Comparison of ENCODE assay signal across 10 cellular contexts in genomic region chr14:23308721-23309445, GRCh38. TPM values are rescaled to one million over a fixed set of nuclear protein-coding genes. Genes with fewer than 3 reads are reported as not detected.
DNase-seq lines count a peak whose midpoint lies in the region; ATAC-seq and TF ChIP-seq lines count a peak whose summit lies in the region.
"Had no signal": no experiment of that assay in that cellular context is flagged by ENCODE, and none has a peak within 500 bp of the region (broad histone marks: within the 10 kb centered on the region; RNA-seq: fewer than 3 reads in every experiment).

No MANE protein-coding gene starts in this region.

- H4K8ac ChIP-seq in H9 (replicated peaks; ENCODE audit: insufficient read length, low read depth, low read length) (no peak overlapping the region), neuronal stem cell (ENCODE audit: low read depth, low read length) (no peak overlapping the region)

- H3K18ac ChIP-seq in H9 (ENCODE audit: insufficient read length, low read depth, low read length) (no peak overlapping the region), neuronal stem cell (ENCODE audit: low read length) (no peak overlapping the region)

- H2BK12ac ChIP-seq in H9 (ENCODE audit: insufficient read length, low read depth, low read length) (no peak overlapping the region), neuronal stem cell (ENCODE audit: low read length) (no peak overlapping the region)

- no peak overlapping the region; a peak in 1 of 7 replicates for H3K27ac Mint-ChIP-seq in H9

- no peaks in the 10 kb centered on the region for H3K9me3 ChIP-seq in H9 (ENCODE audit: control insufficient read depth, low read depth, low read length)
- peaks cover 0 to 2% of the 10 kb centered on the region in 2 donors for H3K9me3 ChIP-seq in neuronal stem cell (replicated peaks in 1 of 2; ENCODE audit: control insufficient read depth in 2 of 2, insufficient read depth in 1 of 2, low read depth in 1 of 2, low read length in 2 of 2)
- H3K9me3 ChIP-seq in left lung = no peaks in the 10 kb centered on the region
- no peaks in the 10 kb centered on the region for H3K9me3 ChIP-seq in gastroesophageal sphincter
- H3K9me3 ChIP-seq: sigmoid colon had no signal

- ATAC-seq in GM21619 (IDR thresholded peaks at IDR 0.05; ENCODE audit: unreplicated experiment) (no peak), left lung (no peak), gastroesophageal sphincter (no peak)
- ATAC-seq: HCT116 had no signal

- H3K36me3 Mint-ChIP-seq in H9 (ENCODE audit: insufficient read depth in 1 of 3, low read depth in 3 of 3) = peaks cover 25 to 26% (median 25%) of the 10 kb centered on the region in 3 experiments

- no peaks in the 10 kb centered on the region for H3K79me2 ChIP-seq in H9 (ENCODE audit: insufficient read depth, low read length)

- H3K9ac ChIP-seq in H9 (ENCODE audit: extremely low read depth, insufficient read length, low read length) (no peak overlapping the region), neuronal stem cell (ENCODE audit: low read depth, low read length, poor library complexity) (peak overlapping the region; percentile 7)

- H2AFZ ChIP-seq in H9 (ENCODE audit: low read length) (no peak overlapping the region), neuronal stem cell (ENCODE audit: low read length) (no peak overlapping the region)

- intact Hi-C loops in left lung (cut with DNase I) = no loop called here

- no peak for DNase-seq in H9
- DNase-seq in caudate nucleus (lab: John Stamatoyannopoulos, UW) = peak in 6 of 61 donors; percentile 15 to 44 (median 34)
- no peak for DNase-seq in neuronal stem cell (ENCODE audit: low spot score)
- no peak for DNase-seq in left lung
- DNase-seq: activated CD4-positive, alpha-beta T cell treated with anti-CD3 and anti-CD28 coated beads for 48 hours; NCI-H524 treated with DMSO at 0.1 percent for 48 hours; sigmoid colon had no signal

- no peak overlapping the region for H3K4me2 ChIP-seq in H9 (ENCODE audit: insufficient read depth, insufficient read length, low read length)
- H3K4me2 ChIP-seq in neuronal stem cell (ENCODE audit: insufficient read depth, low read length, poor library complexity, severe bottlenecking) = no peak overlapping the region

- H3K56ac ChIP-seq in H9 (ENCODE audit: insufficient read length, low read depth, low read length) = no peak overlapping the region

- H3K27me3 ChIP-seq in H9 (ENCODE audit: insufficient read depth, low read length) = no peaks in the 10 kb centered on the region
- no peaks in the 10 kb centered on the region for H3K27me3 ChIP-seq in neuronal stem cell (ENCODE audit: control insufficient read depth in 3 of 3, insufficient read depth in 3 of 3, low read depth in 1 of 3, low read length in 3 of 3)
- no peaks in the 10 kb centered on the region for H3K27me3 ChIP-seq in left lung
- H3K27me3 ChIP-seq in gastroesophageal sphincter = no peaks in the 10 kb centered on the region
- H3K27me3 ChIP-seq: sigmoid colon had no signal

- H3K36me3 ChIP-seq in neuronal stem cell (replicated peaks in 1 of 2; ENCODE audit: control insufficient read depth in 2 of 2, insufficient read depth in 2 of 2, low read length in 2 of 2) (peaks cover 21 to 52% of the 10 kb centered on the region in 2 donors), left lung (peaks cover 0 to 35% of the 10 kb centered on the region in 2 donors), gastroesophageal sphincter (peaks cover 0 to 52% of the 10 kb centered on the region in 2 donors)

- H3K14ac ChIP-seq in H9 (ENCODE audit: insufficient read depth, low read length) (no peak overlapping the region), neuronal stem cell (ENCODE audit: low read length) (no peak overlapping the region)

- no peak overlapping the region for H2BK15ac ChIP-seq in H9 (ENCODE audit: low read depth, low read length)
- H2BK15ac ChIP-seq in neuronal stem cell (ENCODE audit: low read length) = no peak overlapping the region

- H4K91ac ChIP-seq in H9 (ENCODE audit: insufficient read length, low read depth, low read length) (no peak overlapping the region), neuronal stem cell (ENCODE audit: low read depth, low read length, poor library complexity) (no peak overlapping the region)

- H3K4me1 Mint-ChIP-seq in H9 = peaks cover 18 to 20% of the 10 kb centered on the region in 2 experiments

- H3K4ac ChIP-seq in H9 (ENCODE audit: low read depth, low read length) = no peak overlapping the region
- H3K4ac ChIP-seq in neuronal stem cell (ENCODE audit: low read length) = no peak overlapping the region

- H3K4me1 ChIP-seq in H9 (ENCODE audit: insufficient read depth, low read length) (no peaks in the 10 kb centered on the region; the same call in 1 of the 2 replicates), neuronal stem cell (ENCODE audit: control insufficient read depth in 2 of 2, insufficient read depth in 1 of 2, low read depth in 1 of 2, low read length in 2 of 2) (peaks cover 5 to 7% of the 10 kb centered on the region in 2 donors), left lung (peaks cover 25 to 37% of the 10 kb centered on the region in 2 donors), gastroesophageal sphincter (peaks cover 0 to 55% (median 24%) of the 10 kb centered on the region in 3 donors)

- no peak overlapping the region for H3K27ac ChIP-seq in H9 (ENCODE audit: insufficient read length, low read depth, low read length)
- peak overlapping the region; percentile 64 for H3K27ac ChIP-seq in caudate nucleus (ENCODE audit: low read depth, low read length)
- H3K27ac ChIP-seq in neuronal stem cell (replicated peaks; ENCODE audit: low read length) = no peak overlapping the region
- no peak overlapping the region for H3K27ac ChIP-seq in left lung
- peak overlapping the region in 2 of 4 donors; percentile 90 for H3K27ac ChIP-seq in gastroesophageal sphincter

- H4K20me1 ChIP-seq in H9 (ENCODE audit: control insufficient read depth, insufficient read depth, insufficient read length) = no peaks in the 10 kb centered on the region

- H2AK5ac ChIP-seq in H9 (ENCODE audit: insufficient read length, low read length) (no peak overlapping the region), neuronal stem cell (ENCODE audit: low read depth, low read length) (no peak overlapping the region)

- H3K23ac ChIP-seq in H9 (ENCODE audit: insufficient read length, low read depth, low read length) = no peak overlapping the region
- H3K23ac ChIP-seq in neuronal stem cell (ENCODE audit: low read depth, low read length, poor library complexity) = peak overlapping the region; percentile 46

- H2BK20ac ChIP-seq in H9 (ENCODE audit: low read depth, low read length, poor library complexity, severe bottlenecking) = no peak overlapping the region

- no peak overlapping the region for H4K5ac ChIP-seq in H9 (ENCODE audit: insufficient read length, low read depth, low read length)

- H3K9me3 Mint-ChIP-seq in H9 = no peaks in the 10 kb centered on the region

- TF ChIP-seq POLR2A in gastroesophageal sphincter (IDR thresholded peaks at IDR 0.05) = no peak

- H3T11ph ChIP-seq in H9 (ENCODE audit: low read length) = no peak overlapping the region

- peaks cover 8% of the 10 kb centered on the region for H3K23me2 ChIP-seq in H9 (ENCODE audit: insufficient read length, low read depth, low read length, poor library complexity, severe bottlenecking)

- H3K27me3 Mint-ChIP-seq in H9 (ENCODE audit: low read depth) = peaks cover 4% of the 10 kb centered on the region

- H3K4me3 Mint-ChIP-seq in H9 = peak overlapping the region; percentile 90 to 91; a peak in 2 of 5 replicates

- no peak overlapping the region for H2BK5ac ChIP-seq in H9 (ENCODE audit: insufficient read length, low read length)
- no peak overlapping the region for H2BK5ac ChIP-seq in neuronal stem cell (ENCODE audit: low read length)

- no peak for TF ChIP-seq CTCF in H9 (conservative IDR thresholded peaks at IDR 0.05)
- no peak for TF ChIP-seq CTCF in left lung (IDR thresholded peaks at IDR 0.05)
- no peak for TF ChIP-seq CTCF in gastroesophageal sphincter (IDR thresholded peaks at IDR 0.05)

- WGBS in H9 (ENCODE audit: extremely low coverage, insufficient read length, low lambda C conversion rate) = no CpG with 5 or more reads among the region's 17 CpGs
- no CpG with 5 or more reads among the region's 17 CpGs for WGBS in neuronal stem cell (ENCODE audit: extremely low coverage in 2 of 2, insufficient read length in 2 of 2, insufficient replicate concordance in 1 of 2), 2 donors
- WGBS in gastroesophageal sphincter (ENCODE audit: low coverage in 1 of 2), 2 donors = 69 to 80% methylated on average over 6 to 12 of the region's 17 CpGs

- no peak overlapping the region for H2BK120ac ChIP-seq in H9 (ENCODE audit: low read depth, low read length, poor library complexity, severe bottlenecking)
- no peak overlapping the region for H2BK120ac ChIP-seq in neuronal stem cell (ENCODE audit: low read depth, low read length)

- TF ChIP-seq EP300 in gastroesophageal sphincter (IDR thresholded peaks at IDR 0.05) = no peak

- peaks cover 6% of the 10 kb centered on the region for H3K79me1 ChIP-seq in H9 (ENCODE audit: insufficient read depth, low read depth, low read length, poor library complexity, severe bottlenecking)
- peaks cover 7% of the 10 kb centered on the region for H3K79me1 ChIP-seq in neuronal stem cell (ENCODE audit: low read depth, low read length)

- H3K4me3 ChIP-seq in neuronal stem cell (ENCODE audit: low read length in 2 of 2) = no peak overlapping the region
- H3K4me3 ChIP-seq in left lung = no peak overlapping the region
- no peak overlapping the region for H3K4me3 ChIP-seq in gastroesophageal sphincter

RNA-seq across cellular contexts. Expression of gene BCL2L2, which starts 2.2 kb away (rescaled TPM):
- 8.4 and 8.8 TPM in 2 replicates for total RNA-seq in H9 (2021)
- polyA plus RNA-seq in neuronal stem cell (2013, experiment 1 of 2) = 8.6 TPM
- 9.0 TPM for polyA plus RNA-seq in neuronal stem cell (2013, experiment 2 of 2)
- 10 to 100 TPM; 37.1 to 49.9 TPM for total RNA-seq in left lung
- total RNA-seq in gastroesophageal sphincter = 100 to 1,000 TPM in 3 of 4 donors, 10 to 100 TPM in 1; 99.1 to 157 (median 117) TPM

RNA-seq across cellular contexts. Expression of gene PPP1R3E, which starts 6.2 kb away (rescaled TPM):
- 2.6 and 3.9 TPM in 2 replicates for total RNA-seq in H9 (2021)
- 14.3 TPM for polyA plus RNA-seq in neuronal stem cell (2013, experiment 1 of 2)
- polyA plus RNA-seq in neuronal stem cell (2013, experiment 2 of 2) = 13.4 TPM
- 10 to 100 TPM; 11.3 to 18.6 TPM for total RNA-seq in left lung
- 10 to 100 TPM in 1 of 4 donors, 1 to 10 TPM in 3; 4.4 to 14.0 (median 7.2) TPM for total RNA-seq in gastroesophageal sphincter

RNA-seq across cellular contexts. Expression of gene PABPN1, which starts 12.4 kb away (rescaled TPM):
- 331 and 333 TPM in 2 replicates for total RNA-seq in H9 (2021)
- 311 TPM for polyA plus RNA-seq in neuronal stem cell (2013, experiment 1 of 2)
- 303 TPM for polyA plus RNA-seq in neuronal stem cell (2013, experiment 2 of 2)
- 100 to 1,000 TPM; 119 to 138 TPM for total RNA-seq in left lung
- 10 to 100 TPM; 56.3 to 59.8 (median 57.5) TPM for total RNA-seq in gastroesophageal sphincter

RNA-seq across cellular contexts. Expression of gene HOMEZ, which starts 23.0 kb away (rescaled TPM):
- total RNA-seq in H9 (2021) = 6.2 and 6.5 TPM in 2 replicates
- 39.9 TPM for polyA plus RNA-seq in neuronal stem cell (2013, experiment 1 of 2)
- polyA plus RNA-seq in neuronal stem cell (2013, experiment 2 of 2) = 39.2 TPM
- total RNA-seq in left lung = 10 to 100 TPM; 11.9 to 13.2 TPM
- 10 to 100 TPM in 2 of 4 donors, 1 to 10 TPM in 2; 7.5 to 11.3 (median 9.4) TPM for total RNA-seq in gastroesophageal sphincter

RNA-seq across cellular contexts. Expression of gene SLC22A17, which starts 43.8 kb away (rescaled TPM):
- 33.0 and 34.0 TPM in 2 replicates for total RNA-seq in H9 (2021)
- polyA plus RNA-seq in neuronal stem cell (2013, experiment 1 of 2) = 62.0 TPM
- polyA plus RNA-seq in neuronal stem cell (2013, experiment 2 of 2) = 60.0 TPM
- total RNA-seq in left lung = 10 to 100 TPM; 13.2 to 27.1 TPM
- 10 to 100 TPM; 22.7 to 36.4 (median 30.4) TPM for total RNA-seq in gastroesophageal sphincter
